ENCODE assay signal across 25 cellular contexts in the genomic region with DNA sequence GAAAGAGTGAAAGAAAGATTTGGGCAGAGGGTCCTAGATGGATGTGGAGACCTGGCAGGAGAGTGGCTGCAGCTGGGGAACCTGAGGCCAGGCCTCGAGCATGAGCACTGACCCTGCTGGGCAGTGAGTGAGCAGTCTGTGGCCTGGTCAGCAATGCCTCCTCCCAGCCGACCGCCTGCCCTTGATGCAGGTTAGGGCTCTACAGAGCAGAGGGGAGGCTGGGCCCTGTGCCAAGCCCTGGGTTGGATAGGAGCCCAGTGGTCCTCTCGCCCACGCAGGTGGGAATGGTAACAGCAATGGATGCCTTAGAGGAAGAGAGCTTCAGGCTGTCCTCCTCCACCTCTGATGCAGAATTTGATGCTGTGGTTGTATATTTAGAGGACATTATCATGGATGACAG.
"Had no signal": no experiment of that assay in that cellular context is flagged by ENCODE, and none has a peak within 500 bp of the region (broad histone marks: within the 10 kb centered on the region; RNA-seq: fewer than 3 reads in every experiment).

No MANE protein-coding gene starts in this region.

- H3K27ac ChIP-seq: adrenal gland, colonic mucosa, dorsolateral prefrontal cortex, esophagus muscularis mucosa, gastroesophageal sphincter, parathyroid adenoma, stomach, tibial nerve, WERI-Rb-1 had no signal

- H3K27me3 ChIP-seq: adrenal gland, colonic mucosa, dorsolateral prefrontal cortex, stomach, suprapubic skin, tibial nerve had no signal

- H3K4me1 ChIP-seq: adrenal gland, colonic mucosa, esophagus muscularis mucosa, gastroesophageal sphincter, parathyroid adenoma, stomach, tibial nerve had no signal

- H3K36me3 ChIP-seq: adrenal gland, colonic mucosa, esophagus muscularis mucosa, gastroesophageal sphincter, stomach, suprapubic skin, tibial nerve had no signal

- H3K4me3 ChIP-seq: adrenal gland, colonic mucosa, dorsolateral prefrontal cortex, esophagus muscularis mucosa, gastroesophageal sphincter, mucosa of descending colon, stomach, suprapubic skin, tibial nerve had no signal

- H2AFZ ChIP-seq: parathyroid adenoma had no signal

- H3K9me3 ChIP-seq: adrenal gland, colonic mucosa, esophagus muscularis mucosa, gastroesophageal sphincter, mucosa of descending colon, stomach, suprapubic skin, tibial nerve had no signal

- FAIRE-seq: bronchial epithelial cell, islet of Langerhans, TTC549, urothelium cell line had no signal

- H3K9ac ChIP-seq: parathyroid adenoma had no signal

- DNase-seq: activated CD4-positive, alpha-beta T cell treated with anti-CD3 and anti-CD28 coated beads, Interleukin-2, amount 50 U/mL, for 1 hour; activated CD4-positive, CD25-positive, alpha-beta regulatory T cell treated with anti-CD3 and anti-CD28 coated beads, Interleukin-2, amount 50 U/mL, for 72 hours; activated CD8-positive, alpha-beta T cell treated with anti-CD3 and anti-CD28 coated beads, Interleukin-2, amount 10 ng/mL, durations not matched to agents 7 days and 5 days; adrenal gland; colonic mucosa; dorsolateral prefrontal cortex; head of caudate nucleus; mesenchymal stem cell; mucosa of descending colon; nephron progenitor cell; nucleus accumbens; right cardiac atrium; stimulated activated CD4-positive, alpha-beta T cell treated with anti-CD3 and anti-CD28 coated beads, Interleukin-12 subunit alpha, Interleukin-12 subunit beta, amount 100 ng/mL, for 4 hours; stimulated activated CD4-positive, alpha-beta T cell treated with anti-CD3 and anti-CD28 coated beads, Interleukin-4, amount 100 ng/mL, for 4 hours; stomach; WERI-Rb-1 had no signal
